Comparison of ENCODE assay signal across 8 cellular contexts in the genomic region with DNA sequence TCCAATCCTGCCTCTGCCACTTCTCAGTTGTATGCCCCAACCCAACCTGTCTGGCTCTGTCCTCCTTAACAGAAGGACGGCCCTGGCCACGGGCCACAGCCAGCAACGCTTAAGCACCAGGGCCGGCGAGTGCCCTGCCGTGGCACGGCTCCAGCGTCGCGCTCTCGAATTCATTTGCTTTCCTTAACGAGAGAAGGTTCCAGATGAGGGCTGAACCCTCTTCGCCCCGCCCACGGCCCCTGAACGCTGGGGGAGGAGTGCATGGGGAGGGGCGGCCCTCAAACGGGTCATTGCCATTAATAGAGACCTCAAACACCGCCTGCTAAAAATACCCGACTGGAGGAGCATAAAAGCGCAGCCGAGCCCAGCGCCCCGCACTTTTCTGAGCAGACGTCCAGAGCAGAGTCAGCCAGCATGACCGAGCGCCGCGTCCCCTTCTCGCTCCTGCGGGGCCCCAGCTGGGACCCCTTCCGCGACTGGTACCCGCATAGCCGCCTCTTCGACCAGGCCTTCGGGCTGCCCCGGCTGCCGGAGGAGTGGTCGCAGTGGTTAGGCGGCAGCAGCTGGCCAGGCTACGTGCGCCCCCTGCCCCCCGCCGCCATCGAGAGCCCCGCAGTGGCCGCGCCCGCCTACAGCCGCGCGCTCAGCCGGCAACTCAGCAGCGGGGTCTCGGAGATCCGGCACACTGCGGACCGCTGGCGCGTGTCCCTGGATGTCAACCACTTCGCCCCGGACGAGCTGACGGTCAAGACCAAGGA. TPM values are rescaled to one million over a fixed set of nuclear protein-coding genes. Genes with fewer than 3 reads are reported as not detected.
DNase-seq lines count a peak whose midpoint lies in the region; ATAC-seq and TF ChIP-seq lines count a peak whose summit lies in the region.

A gene (plus strand): TSS at position 375 of the 758 bp plus-strand sequence. CDS start 40 bp downstream, at position 415.

- H3K27me3 ChIP-seq in thymus (ENCODE audit: control insufficient read depth, insufficient read depth): no peaks in the 10 kb centered on the region

- H3K27ac Mint-ChIP-seq in natural killer cell treated with Interleukin-12 subunit alpha and Interleukin-12 subunit beta and Interleukin-15 and Interleukin-18, amount 100 ng/mL, for 72 hours: peak within 1 kb of the TSS; percentile 66 to 81

- peak; percentile 61 for ATAC-seq in GM21423 (IDR thresholded peaks at IDR 0.05; ENCODE audit: unreplicated experiment)
- peak; percentile 64 to 66 for ATAC-seq in natural killer cell treated with Interleukin-12 subunit alpha and Interleukin-12 subunit beta and Interleukin-15 and Interleukin-18, amount 100 ng/mL, for 72 hours

- H3K4me3 Mint-ChIP-seq in natural killer cell treated with Interleukin-12 subunit alpha and Interleukin-12 subunit beta and Interleukin-15 and Interleukin-18, amount 100 ng/mL, for 72 hours: peak within 1 kb of the TSS; percentile 79

- H3K4me1 Mint-ChIP-seq in natural killer cell treated with Interleukin-12 subunit alpha and Interleukin-12 subunit beta and Interleukin-15 and Interleukin-18, amount 100 ng/mL, for 72 hours (ENCODE audit: low read depth in 2 of 2): peaks cover 5 to 10% of the 10 kb centered on the region in 2 donors

- peaks cover 0 to 2% of the 10 kb centered on the region in 2 donors for H3K27me3 Mint-ChIP-seq in natural killer cell treated with Interleukin-12 subunit alpha and Interleukin-12 subunit beta and Interleukin-15 and Interleukin-18, amount 100 ng/mL, for 72 hours

- H3K27ac ChIP-seq in thymus (ENCODE audit: low read depth): peak within 1 kb of the TSS; percentile 93

- H3K9me3 ChIP-seq in thymus (ENCODE audit: control insufficient read depth): no peaks in the 10 kb centered on the region

- WGBS in thymus: 1% methylated on average over 65 of the region's 65 CpGs

- H3K4me3 ChIP-seq in fibroblast of villous mesenchyme (ENCODE audit: low read depth, low read length) (peak within 1 kb of the TSS; percentile 96), thymus (ENCODE audit: low read length) (peak within 1 kb of the TSS; percentile 88)

- DNase-seq in COLO668 (lab: John Stamatoyannopoulos, UW; ENCODE audit: unreplicated experiment): peak; percentile 82
- DNase-seq in Kasumi-1 (lab: John Stamatoyannopoulos, UW): peak; percentile 87 to 92
- peak; percentile 79 to 86 for DNase-seq in SHP77 (lab: John Stamatoyannopoulos, UW)
- DNase-seq in activated gamma-delta T cell treated with anti-CD3 and anti-CD28 coated beads, Interleukin-2, amount 50 U/mL, for 16 hours (ENCODE audit: low read depth): peak; percentile 36
- peak; percentile 91 for DNase-seq in fibroblast of villous mesenchyme (ENCODE audit: low read depth)
- no peak for DNase-seq in natural killer cell treated with Interleukin-12 subunit alpha and Interleukin-12 subunit beta and Interleukin-15 and Interleukin-18, amount 100 ng/mL, for 72 hours (ENCODE audit: low spot score)

- H3K36me3 Mint-ChIP-seq in natural killer cell treated with Interleukin-12 subunit alpha and Interleukin-12 subunit beta and Interleukin-15 and Interleukin-18, amount 100 ng/mL, for 72 hours: no peaks in the 10 kb centered on the region

- no peak for TF ChIP-seq CTCF in fibroblast of villous mesenchyme (IDR thresholded peaks at IDR 0.05; ENCODE audit: insufficient read depth, low read depth, low read length)

- no peaks in the 10 kb centered on the region for H3K9me3 Mint-ChIP-seq in natural killer cell treated with Interleukin-12 subunit alpha and Interleukin-12 subunit beta and Interleukin-15 and Interleukin-18, amount 100 ng/mL, for 72 hours

- H3K36me3 ChIP-seq in thymus (ENCODE audit: control insufficient read depth, insufficient read depth): no peaks in the 10 kb centered on the region

- peaks cover 28% of the 10 kb centered on the region for H3K4me1 ChIP-seq in thymus (ENCODE audit: control insufficient read depth, insufficient read depth, low read length)

RNA-seq across cellular contexts. Expression of the gene that starts here (rescaled TPM):
- 77.7 and 130 TPM in 2 replicates for total RNA-seq in fibroblast of villous mesenchyme
- 10 to 100 TPM; 13.3 to 30.3 TPM for total RNA-seq in natural killer cell treated with Interleukin-12 subunit alpha and Interleukin-12 subunit beta and Interleukin-15 and Interleukin-18, amount 100 ng/mL, for 72 hours
- 1,040 TPM for polyA plus RNA-seq in thymus
